Comparison of ENCODE assay signal across 12 cellular contexts in the genomic region with DNA sequence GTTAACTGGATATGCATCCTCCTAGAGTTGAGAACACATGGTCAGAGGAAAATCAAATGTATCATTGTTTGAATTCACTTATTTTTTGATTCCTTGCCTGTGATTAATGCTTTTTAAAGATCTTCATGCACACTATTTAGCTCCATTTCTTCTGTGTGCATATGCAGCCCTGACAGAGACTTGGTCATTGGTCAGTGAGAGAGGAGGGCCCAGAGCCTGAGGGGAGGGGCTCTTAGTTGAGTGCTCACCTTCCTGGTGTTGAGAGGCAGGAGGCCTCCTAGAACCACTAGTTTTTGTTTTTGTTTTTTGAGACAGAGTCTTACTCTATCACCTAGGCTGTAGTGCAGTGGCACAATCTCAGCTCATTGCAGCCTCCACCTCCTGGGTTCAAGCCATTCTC.
"Had no signal": no experiment of that assay in that cellular context is flagged by ENCODE, and none has a peak within 500 bp of the region (broad histone marks: within the 10 kb centered on the region; RNA-seq: fewer than 3 reads in every experiment).

No MANE protein-coding gene starts in this region.

- H3K36me3 ChIP-seq: ovary, thoracic aorta had no signal

- H3K27ac ChIP-seq: foreskin keratinocyte, ovary, thoracic aorta, VCaP had no signal

- H3K9me3 ChIP-seq: ovary, thoracic aorta had no signal

- H3K4me3 ChIP-seq: ovary, thoracic aorta had no signal

- DNase-seq: activated CD4-positive, alpha-beta T cell treated with anti-CD3 and anti-CD28 coated beads, Interleukin-2, amount 50 U/mL, for 48 hours; activated effector memory CD4-positive, alpha-beta T cell treated with anti-CD3 and anti-CD28 coated beads, Interleukin-2, amount 50 U/mL, for 16 hours; activated T-cell treated with anti-CD3 and anti-CD28 coated beads, Interleukin-2, amount 50 U/mL, for 48 hours; aorta; effector CD8-positive, alpha-beta T cell; foreskin keratinocyte; head of caudate nucleus; ovary; stimulated activated CD4-positive, alpha-beta T cell treated with anti-CD3 and anti-CD28 coated beads, Interleukin-1b, Interleukin-23, amount 100 ng/mL, for 48 hours; SW 1271 had no signal

- H3K4me1 ChIP-seq: foreskin keratinocyte had no signal

- H3K27me3 ChIP-seq: foreskin keratinocyte, ovary had no signal

- ATAC-seq: foreskin keratinocyte had no signal
